In the genomic region with DNA sequence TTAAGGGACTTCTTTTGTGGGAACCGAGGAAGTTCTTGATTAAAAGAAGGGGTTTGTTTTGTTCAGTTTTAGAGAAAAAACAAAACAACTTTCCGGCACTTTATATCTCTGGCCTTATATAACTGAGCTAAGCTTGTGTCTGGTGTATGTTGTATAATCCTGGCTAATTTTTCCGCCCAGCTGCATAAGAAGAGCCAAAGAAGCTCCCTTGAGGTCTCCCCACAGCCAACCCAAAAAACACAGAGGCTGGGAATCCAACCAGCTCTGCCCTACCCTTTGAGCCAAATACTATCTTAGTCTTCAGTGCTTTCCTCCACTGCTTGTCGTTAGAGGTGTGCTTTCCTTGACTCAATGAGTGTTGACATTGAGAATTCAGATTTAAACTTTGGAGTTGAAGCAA, we compare ENCODE assay signal across 1 cellular context.
TF ChIP-seq lines count a peak whose summit lies in the region.

No MANE protein-coding gene starts in this region.

TF ChIP-seq in GM23338, 12 proteins besides CTCF, POLR2A, EP300 and RAD21 (continued from another document):
- TF ChIP-seq, protein P1, sequence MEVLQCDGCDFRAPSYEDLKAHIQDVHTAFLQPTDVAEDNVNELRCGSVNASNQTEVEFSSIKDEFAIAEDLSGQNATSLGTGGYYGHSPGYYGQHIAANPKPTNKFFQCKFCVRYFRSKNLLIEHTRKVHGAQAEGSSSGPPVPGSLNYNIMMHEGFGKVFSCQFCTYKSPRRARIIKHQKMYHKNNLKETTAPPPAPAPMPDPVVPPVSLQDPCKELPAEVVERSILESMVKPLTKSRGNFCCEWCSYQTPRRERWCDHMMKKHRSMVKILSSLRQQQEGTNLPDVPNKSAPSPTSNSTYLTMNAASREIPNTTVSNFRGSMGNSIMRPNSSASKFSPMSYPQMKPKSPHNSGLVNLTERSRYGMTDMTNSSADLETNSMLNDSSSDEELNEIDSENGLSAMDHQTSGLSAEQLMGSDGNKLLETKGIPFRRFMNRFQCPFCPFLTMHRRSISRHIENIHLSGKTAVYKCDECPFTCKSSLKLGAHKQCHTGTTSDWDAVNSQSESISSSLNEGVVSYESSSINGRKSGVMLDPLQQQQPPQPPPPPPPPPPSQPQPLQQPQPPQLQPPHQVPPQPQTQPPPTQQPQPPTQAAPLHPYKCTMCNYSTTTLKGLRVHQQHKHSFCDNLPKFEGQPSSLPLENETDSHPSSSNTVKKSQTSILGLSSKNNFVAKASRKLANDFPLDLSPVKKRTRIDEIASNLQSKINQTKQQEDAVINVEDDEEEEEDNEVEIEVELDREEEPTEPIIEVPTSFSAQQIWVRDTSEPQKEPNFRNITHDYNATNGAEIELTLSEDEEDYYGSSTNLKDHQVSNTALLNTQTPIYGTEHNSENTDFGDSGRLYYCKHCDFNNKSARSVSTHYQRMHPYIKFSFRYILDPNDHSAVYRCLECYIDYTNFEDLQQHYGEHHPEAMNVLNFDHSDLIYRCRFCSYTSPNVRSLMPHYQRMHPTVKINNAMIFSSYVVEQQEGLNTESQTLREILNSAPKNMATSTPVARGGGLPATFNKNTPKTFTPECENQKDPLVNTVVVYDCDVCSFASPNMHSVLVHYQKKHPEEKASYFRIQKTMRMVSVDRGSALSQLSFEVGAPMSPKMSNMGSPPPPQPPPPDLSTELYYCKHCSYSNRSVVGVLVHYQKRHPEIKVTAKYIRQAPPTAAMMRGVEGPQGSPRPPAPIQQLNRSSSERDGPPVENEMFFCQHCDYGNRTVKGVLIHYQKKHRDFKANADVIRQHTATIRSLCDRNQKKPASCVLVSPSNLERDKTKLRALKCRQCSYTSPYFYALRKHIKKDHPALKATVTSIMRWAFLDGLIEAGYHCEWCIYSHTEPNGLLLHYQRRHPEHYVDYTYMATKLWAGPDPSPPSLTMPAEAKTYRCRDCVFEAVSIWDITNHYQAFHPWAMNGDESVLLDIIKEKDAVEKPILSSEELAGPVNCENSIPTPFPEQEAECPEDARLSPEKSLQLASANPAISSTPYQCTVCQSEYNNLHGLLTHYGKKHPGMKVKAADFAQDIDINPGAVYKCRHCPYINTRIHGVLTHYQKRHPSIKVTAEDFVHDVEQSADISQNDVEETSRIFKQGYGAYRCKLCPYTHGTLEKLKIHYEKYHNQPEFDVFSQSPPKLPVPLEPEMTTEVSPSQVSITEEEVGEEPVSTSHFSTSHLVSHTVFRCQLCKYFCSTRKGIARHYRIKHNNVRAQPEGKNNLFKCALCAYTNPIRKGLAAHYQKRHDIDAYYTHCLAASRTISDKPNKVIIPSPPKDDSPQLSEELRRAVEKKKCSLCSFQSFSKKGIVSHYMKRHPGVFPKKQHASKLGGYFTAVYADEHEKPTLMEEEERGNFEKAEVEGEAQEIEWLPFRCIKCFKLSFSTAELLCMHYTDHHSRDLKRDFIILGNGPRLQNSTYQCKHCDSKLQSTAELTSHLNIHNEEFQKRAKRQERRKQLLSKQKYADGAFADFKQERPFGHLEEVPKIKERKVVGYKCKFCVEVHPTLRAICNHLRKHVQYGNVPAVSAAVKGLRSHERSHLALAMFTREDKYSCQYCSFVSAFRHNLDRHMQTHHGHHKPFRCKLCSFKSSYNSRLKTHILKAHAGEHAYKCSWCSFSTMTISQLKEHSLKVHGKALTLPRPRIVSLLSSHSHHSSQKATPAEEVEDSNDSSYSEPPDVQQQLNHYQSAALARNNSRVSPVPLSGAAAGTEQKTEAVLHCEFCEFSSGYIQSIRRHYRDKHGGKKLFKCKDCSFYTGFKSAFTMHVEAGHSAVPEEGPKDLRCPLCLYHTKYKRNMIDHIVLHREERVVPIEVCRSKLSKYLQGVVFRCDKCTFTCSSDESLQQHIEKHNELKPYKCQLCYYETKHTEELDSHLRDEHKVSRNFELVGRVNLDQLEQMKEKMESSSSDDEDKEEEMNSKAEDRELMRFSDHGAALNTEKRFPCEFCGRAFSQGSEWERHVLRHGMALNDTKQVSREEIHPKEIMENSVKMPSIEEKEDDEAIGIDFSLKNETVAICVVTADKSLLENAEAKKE (CRISPR knock-in tag; IDR thresholded peaks at IDR 0.05) = no peak
- TF ChIP-seq JUNB (IDR thresholded peaks at IDR 0.05; ENCODE audit: unreplicated experiment) (no peak), EZH2phosphoT487 (IDR thresholded peaks at IDR 0.05; ENCODE audit: unreplicated experiment) (no peak), NANOG (IDR thresholded peaks at IDR 0.05; ENCODE audit: borderline replicate concordance) (no peak)
- TF ChIP-seq, protein P2, sequence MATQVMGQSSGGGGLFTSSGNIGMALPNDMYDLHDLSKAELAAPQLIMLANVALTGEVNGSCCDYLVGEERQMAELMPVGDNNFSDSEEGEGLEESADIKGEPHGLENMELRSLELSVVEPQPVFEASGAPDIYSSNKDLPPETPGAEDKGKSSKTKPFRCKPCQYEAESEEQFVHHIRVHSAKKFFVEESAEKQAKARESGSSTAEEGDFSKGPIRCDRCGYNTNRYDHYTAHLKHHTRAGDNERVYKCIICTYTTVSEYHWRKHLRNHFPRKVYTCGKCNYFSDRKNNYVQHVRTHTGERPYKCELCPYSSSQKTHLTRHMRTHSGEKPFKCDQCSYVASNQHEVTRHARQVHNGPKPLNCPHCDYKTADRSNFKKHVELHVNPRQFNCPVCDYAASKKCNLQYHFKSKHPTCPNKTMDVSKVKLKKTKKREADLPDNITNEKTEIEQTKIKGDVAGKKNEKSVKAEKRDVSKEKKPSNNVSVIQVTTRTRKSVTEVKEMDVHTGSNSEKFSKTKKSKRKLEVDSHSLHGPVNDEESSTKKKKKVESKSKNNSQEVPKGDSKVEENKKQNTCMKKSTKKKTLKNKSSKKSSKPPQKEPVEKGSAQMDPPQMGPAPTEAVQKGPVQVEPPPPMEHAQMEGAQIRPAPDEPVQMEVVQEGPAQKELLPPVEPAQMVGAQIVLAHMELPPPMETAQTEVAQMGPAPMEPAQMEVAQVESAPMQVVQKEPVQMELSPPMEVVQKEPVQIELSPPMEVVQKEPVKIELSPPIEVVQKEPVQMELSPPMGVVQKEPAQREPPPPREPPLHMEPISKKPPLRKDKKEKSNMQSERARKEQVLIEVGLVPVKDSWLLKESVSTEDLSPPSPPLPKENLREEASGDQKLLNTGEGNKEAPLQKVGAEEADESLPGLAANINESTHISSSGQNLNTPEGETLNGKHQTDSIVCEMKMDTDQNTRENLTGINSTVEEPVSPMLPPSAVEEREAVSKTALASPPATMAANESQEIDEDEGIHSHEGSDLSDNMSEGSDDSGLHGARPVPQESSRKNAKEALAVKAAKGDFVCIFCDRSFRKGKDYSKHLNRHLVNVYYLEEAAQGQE (IDR thresholded peaks at IDR 0.05; ENCODE audit: unreplicated experiment) = no peak
TF ChIP-seq in GM23338: peak in this region for 0.
